In genomic region chr10:68348265-68348741, GRCh38 we compare ENCODE assay signal across 8 cellular contexts. TPM values are rescaled to one million over a fixed set of nuclear protein-coding genes. Genes with fewer than 3 reads are reported as not detected.
DNase-seq lines count a peak whose midpoint lies in the region; ATAC-seq and TF ChIP-seq lines count a peak whose summit lies in the region.

No MANE protein-coding gene starts in this region.

- H3K27ac ChIP-seq in MM.1S (ENCODE audit: low read length), result no peak overlapping the region
- H3K27ac ChIP-seq in upper lobe of left lung, result no peak overlapping the region

- no peak overlapping the region for H3K9ac ChIP-seq in MM.1S (ENCODE audit: low read length)

- peaks cover 28% of the 10 kb centered on the region for H3F3A ChIP-seq in MM.1S (ENCODE audit: insufficient read depth, low read length)

- intact Hi-C loops in mucosa of descending colon (cut with DNase I, micrococcal nuclease), result no loop called here

- peak; percentile 69 for TF ChIP-seq CTCF in MM.1S (IDR thresholded peaks at IDR 0.05; ENCODE audit: low read length)
- TF ChIP-seq CTCF in mucosa of descending colon (IDR thresholded peaks at IDR 0.05), result peak; percentile 68
- peak; percentile 17 to 60 (median 52) for TF ChIP-seq CTCF in upper lobe of left lung (IDR thresholded peaks at IDR 0.05)

- no peak overlapping the region for H2AFZ ChIP-seq in MM.1S (ENCODE audit: low read length)

- H3K4me3 ChIP-seq in MM.1S (ENCODE audit: low read length), result no peak overlapping the region
- no peak overlapping the region for H3K4me3 ChIP-seq in mucosa of descending colon
- H3K4me3 ChIP-seq in upper lobe of left lung, result no peak overlapping the region

- TF ChIP-seq POLR2A in upper lobe of left lung (IDR thresholded peaks at IDR 0.05), result no peak

- WGBS in upper lobe of left lung, 2 donors, result 64 to 82% methylated on average over 2 of the region's 2 CpGs

- no peaks in the 10 kb centered on the region for H3K9me2 ChIP-seq in MM.1S (replicated peaks; ENCODE audit: insufficient read depth, low read length)

- H3K36me3 ChIP-seq in MM.1S (replicated peaks; ENCODE audit: insufficient read depth, low read length), result peaks cover 1% of the 10 kb centered on the region; the same call in 1 of the 2 replicates
- H3K36me3 ChIP-seq in mucosa of descending colon (ENCODE audit: low read depth), result no peaks in the 10 kb centered on the region
- H3K36me3 ChIP-seq in upper lobe of left lung, result peaks cover 2 to 81% (median 34%) of the 10 kb centered on the region in 4 donors

- H3K4me1 ChIP-seq in MM.1S (ENCODE audit: low read length) (no peaks in the 10 kb centered on the region), mucosa of descending colon (ENCODE audit: low read depth) (no peaks in the 10 kb centered on the region), upper lobe of left lung (no peaks in the 10 kb centered on the region)

- peak; percentile 66 for ATAC-seq in GM18502 (IDR thresholded peaks at IDR 0.05; ENCODE audit: poor library complexity, unreplicated experiment)
- ATAC-seq in mucosa of descending colon, result peak; percentile 82
- peak; percentile 57 to 74 for ATAC-seq in upper lobe of left lung (ENCODE audit: low FRiP score in 2 of 2)

- H3K4me2 ChIP-seq in MM.1S (ENCODE audit: low read depth, low read length), result no peak overlapping the region

- H3K9me3 ChIP-seq in MM.1S (replicated peaks; ENCODE audit: insufficient read depth, low read length) (no peaks in the 10 kb centered on the region), mucosa of descending colon (no peaks in the 10 kb centered on the region), upper lobe of left lung (no peaks in the 10 kb centered on the region)

- DNase-seq in Ammon's horn (ENCODE audit: low spot score) (peak; percentile 50), MM.1S (peak; percentile 63), dermis microvascular lymphatic vessel endothelial cell (ENCODE audit: low read depth in 2 of 2) (peak; percentile 38 to 66), mucosa of descending colon (peak in 1 of 3 donors; percentile 58), upper lobe of left lung (no peak), NCI-H1048 (lab: John Stamatoyannopoulos, UW) (no peak)
- DNase-seq in activated CD4-positive, CD25-positive, alpha-beta regulatory T cell treated with anti-CD3 and anti-CD28 coated beads, Interleukin-2, amount 50 U/mL, for 16 hours (ENCODE audit: low read depth, low spot score), result peak; percentile 18

- 0 out of 2 replicates have a peak, but pooled peaks cover under 1% of the 10 kb centered on the region for H3K79me2 ChIP-seq in MM.1S (ENCODE audit: low read length)

- no peaks in the 10 kb centered on the region; the same call in 1 of the 2 replicates for H4K20me1 ChIP-seq in MM.1S (ENCODE audit: insufficient read depth, low read length)

- no peaks in the 10 kb centered on the region for H3K27me3 ChIP-seq in MM.1S (replicated peaks; ENCODE audit: insufficient read depth, low read length)
- no peaks in the 10 kb centered on the region for H3K27me3 ChIP-seq in upper lobe of left lung

- TF ChIP-seq EP300 in upper lobe of left lung (IDR thresholded peaks at IDR 0.05), result no peak

RNA-seq across cellular contexts. Expression of gene PBLD, which starts 15.6 kb away (rescaled TPM):
- total RNA-seq in dermis microvascular lymphatic vessel endothelial cell (3.5 and 4.8 TPM in 2 replicates), mucosa of descending colon (100 to 1,000 TPM in 1 of 3 donors, 10 to 100 TPM in 2; 40.3 to 115 (median 67.2) TPM), upper lobe of left lung (10 to 100 TPM in 1 of 6 donors, 1 to 10 TPM in 5; 1.8 to 21.0 (median 4.3) TPM)

RNA-seq across cellular contexts. Expression of gene HNRNPH3, which starts 16.4 kb away (rescaled TPM):
- total RNA-seq in dermis microvascular lymphatic vessel endothelial cell (19.8 and 22.5 TPM in 2 replicates), mucosa of descending colon (100 to 1,000 TPM in 2 of 3 donors, 10 to 100 TPM in 1; 87.4 to 135 (median 102) TPM), upper lobe of left lung (10 to 100 TPM; 38.2 to 97.1 (median 62.8) TPM)

RNA-seq across cellular contexts. Expression of gene RUFY2, which starts 58.8 kb away (rescaled TPM):
- total RNA-seq in dermis microvascular lymphatic vessel endothelial cell (13.4 and 13.5 TPM in 2 replicates), mucosa of descending colon (10 to 100 TPM; 20.5 to 28.3 (median 26.1) TPM), upper lobe of left lung (10 to 100 TPM; 10.3 to 47.7 (median 15.7) TPM)

Comparison
In these comparisons a context has a peak if more than half of its experiments do, and no peak if none do; other contexts are left out.
1. DNase-seq: peak in Ammon's horn (single experiment), MM.1S (single experiment), activated CD4-positive, CD25-positive, alpha-beta regulatory T cell treated with anti-CD3 and anti-CD28 coated beads, Interleukin-2, amount 50 U/mL, for 16 hours (single experiment) and dermis microvascular lymphatic vessel endothelial cell (2 of 2); none in upper lobe of left lung (0 of 2) and NCI-H1048 (single experiment).
2. Peak in every context shown above with its lines, with median percentiles within 50 percentile points of each other: ATAC-seq and CTCF ChIP-seq.